1 cellular context compared by ENCODE assay signal in the genomic region with DNA sequence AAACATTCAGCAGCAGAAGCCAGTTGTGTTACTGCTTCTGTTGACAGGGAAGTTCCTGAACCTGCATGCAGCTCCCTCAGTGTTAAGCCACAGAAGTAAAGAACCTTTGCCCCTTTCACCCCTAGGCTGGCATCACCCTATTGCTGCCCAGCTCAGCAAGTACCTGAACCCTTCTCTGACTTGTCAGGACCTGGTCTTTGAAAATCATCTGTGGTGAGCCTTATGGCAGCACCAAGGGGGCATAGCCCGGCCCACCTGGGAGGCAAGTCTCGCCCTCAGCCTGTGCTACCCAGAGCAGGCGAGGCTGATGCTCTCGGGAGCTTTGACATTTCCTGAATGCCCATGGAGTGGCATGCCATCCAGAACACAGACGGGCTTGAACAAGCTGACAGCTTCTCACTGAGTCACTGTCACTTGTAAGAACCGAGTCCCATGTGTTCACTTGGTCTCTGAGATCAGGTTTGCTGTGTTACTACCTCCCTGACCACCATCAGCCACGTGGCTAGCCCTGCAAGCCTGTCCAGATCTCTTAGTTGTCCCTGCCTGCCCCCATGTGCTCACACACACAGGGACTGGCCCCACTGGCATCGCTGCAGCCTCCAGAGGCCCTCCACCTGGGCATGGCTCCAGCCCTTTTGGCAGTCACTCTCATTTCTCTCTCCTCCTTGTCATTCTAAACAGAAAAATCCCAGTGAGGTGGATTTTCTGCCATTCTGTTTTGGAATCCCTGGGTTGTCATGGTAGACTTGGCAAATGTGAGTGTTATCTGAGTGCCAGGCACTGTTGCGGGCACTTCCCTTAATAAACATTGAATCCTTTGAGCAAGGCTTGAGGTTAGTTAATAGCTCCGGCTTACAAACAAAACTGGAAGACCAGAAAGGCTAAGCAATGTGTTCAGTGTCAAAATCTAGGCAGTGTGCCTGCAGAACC.
TF ChIP-seq lines count a peak whose summit lies in the region.

No MANE protein-coding gene starts in this region.

TF ChIP-seq in HepG2, 621 proteins besides CTCF, POLR2A, EP300 and RAD21:
- no peak for TF ChIP-seq CBX1 (IDR thresholded peaks at IDR 0.05; ENCODE audit: low read depth)
- peak; percentile 32; the same call in 1 of the 3 replicates for TF ChIP-seq MXI1 (IDR thresholded peaks at IDR 0.05; ENCODE audit: borderline replicate concordance, low read depth, low read length)
- TF ChIP-seq, protein P1, sequence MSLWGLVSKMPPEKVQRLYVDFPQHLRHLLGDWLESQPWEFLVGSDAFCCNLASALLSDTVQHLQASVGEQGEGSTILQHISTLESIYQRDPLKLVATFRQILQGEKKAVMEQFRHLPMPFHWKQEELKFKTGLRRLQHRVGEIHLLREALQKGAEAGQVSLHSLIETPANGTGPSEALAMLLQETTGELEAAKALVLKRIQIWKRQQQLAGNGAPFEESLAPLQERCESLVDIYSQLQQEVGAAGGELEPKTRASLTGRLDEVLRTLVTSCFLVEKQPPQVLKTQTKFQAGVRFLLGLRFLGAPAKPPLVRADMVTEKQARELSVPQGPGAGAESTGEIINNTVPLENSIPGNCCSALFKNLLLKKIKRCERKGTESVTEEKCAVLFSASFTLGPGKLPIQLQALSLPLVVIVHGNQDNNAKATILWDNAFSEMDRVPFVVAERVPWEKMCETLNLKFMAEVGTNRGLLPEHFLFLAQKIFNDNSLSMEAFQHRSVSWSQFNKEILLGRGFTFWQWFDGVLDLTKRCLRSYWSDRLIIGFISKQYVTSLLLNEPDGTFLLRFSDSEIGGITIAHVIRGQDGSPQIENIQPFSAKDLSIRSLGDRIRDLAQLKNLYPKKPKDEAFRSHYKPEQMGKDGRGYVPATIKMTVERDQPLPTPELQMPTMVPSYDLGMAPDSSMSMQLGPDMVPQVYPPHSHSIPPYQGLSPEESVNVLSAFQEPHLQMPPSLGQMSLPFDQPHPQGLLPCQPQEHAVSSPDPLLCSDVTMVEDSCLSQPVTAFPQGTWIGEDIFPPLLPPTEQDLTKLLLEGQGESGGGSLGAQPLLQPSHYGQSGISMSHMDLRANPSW (CRISPR knock-in tag; IDR thresholded peaks at IDR 0.05; ENCODE audit: borderline replicate concordance), result no peak
- TF ChIP-seq, protein P2, sequence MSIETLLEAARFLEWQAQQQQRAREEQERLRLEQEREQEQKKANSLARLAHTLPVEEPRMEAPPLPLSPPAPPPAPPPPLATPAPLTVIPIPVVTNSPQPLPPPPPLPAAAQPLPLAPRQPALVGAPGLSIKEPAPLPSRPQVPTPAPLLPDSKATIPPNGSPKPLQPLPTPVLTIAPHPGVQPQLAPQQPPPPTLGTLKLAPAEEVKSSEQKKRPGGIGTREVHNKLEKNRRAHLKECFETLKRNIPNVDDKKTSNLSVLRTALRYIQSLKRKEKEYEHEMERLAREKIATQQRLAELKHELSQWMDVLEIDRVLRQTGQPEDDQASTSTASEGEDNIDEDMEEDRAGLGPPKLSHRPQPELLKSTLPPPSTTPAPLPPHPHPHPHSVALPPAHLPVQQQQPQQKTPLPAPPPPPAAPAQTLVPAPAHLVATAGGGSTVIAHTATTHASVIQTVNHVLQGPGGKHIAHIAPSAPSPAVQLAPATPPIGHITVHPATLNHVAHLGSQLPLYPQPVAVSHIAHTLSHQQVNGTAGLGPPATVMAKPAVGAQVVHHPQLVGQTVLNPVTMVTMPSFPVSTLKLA (IDR thresholded peaks at IDR 0.05), result peak; percentile 68
TF ChIP-seq in HepG2: peak in this region for 2.
